In the genomic region with DNA sequence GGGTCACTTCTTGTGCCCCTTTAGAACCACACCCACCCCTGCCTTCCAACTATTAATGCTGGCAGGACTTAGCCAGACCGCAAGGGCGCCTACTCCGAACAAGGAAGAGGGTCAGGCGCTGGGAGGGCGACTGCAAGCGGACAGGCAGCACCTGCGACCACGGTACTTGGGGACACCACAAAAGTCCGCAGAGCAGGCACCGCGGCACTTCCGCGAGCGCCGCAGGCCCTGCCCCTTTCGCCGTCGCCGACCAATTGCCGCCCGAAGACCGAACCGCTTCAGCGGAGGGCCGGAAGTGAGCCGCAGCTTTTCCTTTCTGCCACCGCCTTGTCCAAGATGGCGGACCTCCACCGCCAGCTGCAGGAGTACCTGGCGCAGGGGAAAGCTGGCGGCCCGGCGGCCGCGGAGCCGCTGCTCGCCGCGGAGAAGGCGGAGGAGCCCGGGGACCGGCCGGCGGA, we compare ENCODE assay signal across 8 cellular contexts. TPM values are rescaled to one million over a fixed set of nuclear protein-coding genes. Genes with fewer than 3 reads are reported as not detected.
A peak's percentile ranks its signal among the peaks of the same experiment; 100 is the strongest.
DNase-seq lines count a peak whose midpoint lies in the region; ATAC-seq and TF ChIP-seq lines count a peak whose summit lies in the region.

A gene with protein sequence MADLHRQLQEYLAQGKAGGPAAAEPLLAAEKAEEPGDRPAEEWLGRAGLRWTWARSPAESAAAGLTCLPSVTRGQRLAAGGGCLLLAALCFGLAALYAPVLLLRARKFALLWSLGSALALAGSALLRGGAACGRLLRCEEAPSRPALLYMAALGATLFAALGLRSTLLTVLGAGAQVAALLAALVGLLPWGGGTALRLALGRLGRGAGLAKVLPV (plus strand): TSS at position 305 of the 458 bp plus-strand sequence. CDS start 32 bp downstream, at position 337.

- H3K9me3 Mint-ChIP-seq in neural crest cell: no peaks in the 10 kb centered on the region
- H3K9me3 Mint-ChIP-seq in stimulated activated naive CD8-positive, alpha-beta T cell treated with anti-CD3 and anti-CD28 coated beads, Interleukin-15, amount 100 ng/mL, for 72 hours: no peaks in the 10 kb centered on the region

- H3K9me3 ChIP-seq in MG63: no peaks in the 10 kb centered on the region

- peaks cover 10% of the 10 kb centered on the region for H3K36me3 Mint-ChIP-seq in neural crest cell (ENCODE audit: low read depth)

- peak; percentile 90 for DNase-seq in GDM1 (lab: John Stamatoyannopoulos, UW)
- DNase-seq in HCEC 1CT: peak; percentile 90
- DNase-seq in MG63: peak; percentile 91
- DNase-seq in activated effector memory CD4-positive, alpha-beta T cell treated with anti-CD3 and anti-CD28 coated beads, Interleukin-2, amount 50 U/mL, for 16 hours: peak; percentile 96
- peak; percentile 92 for DNase-seq in fibroblast of villous mesenchyme (ENCODE audit: low read depth)
- peak; percentile 80 for DNase-seq in neural crest cell (ENCODE audit: low read depth, low spot score)
- peak; percentile 91 to 94 for DNase-seq in stimulated activated naive CD8-positive, alpha-beta T cell treated with anti-CD3 and anti-CD28 coated beads, Interleukin-15, amount 100 ng/mL, for 72 hours

- TF ChIP-seq CTCF in fibroblast of villous mesenchyme (IDR thresholded peaks at IDR 0.05; ENCODE audit: insufficient read depth, low read depth, low read length) (no peak), neural crest cell (conservative IDR thresholded peaks at IDR 0.05) (no peak)

- H3K4me1 Mint-ChIP-seq in neural crest cell: peaks cover 35% of the 10 kb centered on the region
- peaks cover 39% of the 10 kb centered on the region for H3K4me1 Mint-ChIP-seq in stimulated activated naive CD8-positive, alpha-beta T cell treated with anti-CD3 and anti-CD28 coated beads, Interleukin-15, amount 100 ng/mL, for 72 hours

- H3K4me3 ChIP-seq in MG63 (peak within 1 kb of the TSS; percentile 55), fibroblast of villous mesenchyme (ENCODE audit: low read depth, low read length) (peak within 1 kb of the TSS; percentile 74)

- peak; percentile 96 for TF ChIP-seq POLR2A in Raji (IDR thresholded peaks at IDR 0.05; ENCODE audit: insufficient read depth, low read depth, low read length)

- H3K27me3 Mint-ChIP-seq in neural crest cell (ENCODE audit: low read depth): no peaks in the 10 kb centered on the region
- peaks cover 7% of the 10 kb centered on the region for H3K27me3 Mint-ChIP-seq in stimulated activated naive CD8-positive, alpha-beta T cell treated with anti-CD3 and anti-CD28 coated beads, Interleukin-15, amount 100 ng/mL, for 72 hours

- no peaks in the 10 kb centered on the region for H3K27me3 ChIP-seq in MG63

- peaks cover 41% of the 10 kb centered on the region for H3K36me3 ChIP-seq in MG63

- H3K27ac Mint-ChIP-seq in neural crest cell (ENCODE audit: unreplicated experiment): peak within 1 kb of the TSS; percentile 99
- H3K27ac Mint-ChIP-seq in stimulated activated naive CD8-positive, alpha-beta T cell treated with anti-CD3 and anti-CD28 coated beads, Interleukin-15, amount 100 ng/mL, for 72 hours: peak within 1 kb of the TSS; percentile 98 to 99

- peak within 1 kb of the TSS; percentile 97 for H3K4me3 Mint-ChIP-seq in neural crest cell
- H3K4me3 Mint-ChIP-seq in stimulated activated naive CD8-positive, alpha-beta T cell treated with anti-CD3 and anti-CD28 coated beads, Interleukin-15, amount 100 ng/mL, for 72 hours: peak within 1 kb of the TSS; percentile 92 to 95

- peak; percentile 81 for ATAC-seq in stimulated activated naive CD8-positive, alpha-beta T cell treated with anti-CD3 and anti-CD28 coated beads, Interleukin-15, amount 100 ng/mL, for 72 hours

RNA-seq across cellular contexts. Expression of the gene that starts here (rescaled TPM):
- 8.7 and 9.2 TPM in 2 replicates for total RNA-seq in MG63 (2014; rRNA removed; shearing (Covaris generic); ENCODE audit: low replicate concordance)
- total RNA-seq in fibroblast of villous mesenchyme: 4.7 and 5.8 TPM in 2 replicates
- total RNA-seq in neural crest cell: 18.8 TPM in 2 replicates

Comparison
In these comparisons a context has a peak if more than half of its experiments do, and no peak if none do; other contexts are left out.
1. Peak in every context shown above with its lines: DNase-seq, ATAC-seq and H3K4me3 ChIP-seq.